In genomic region chr4:152620218-152620617, GRCh38 we compare ENCODE assay signal across 1 cellular context.
TF ChIP-seq lines count a peak whose summit lies in the region.

No MANE protein-coding gene starts in this region.

TF ChIP-seq in K562, 482 proteins besides CTCF, POLR2A, EP300 and RAD21 (continued from another document):
- TF ChIP-seq HMBOX1 (IDR thresholded peaks at IDR 0.05) = peak; percentile 51; the same call in 1 of the 2 replicates
- TF ChIP-seq TEAD4 (IDR thresholded peaks at IDR 0.05; ENCODE audit: low read length) = 0 out of 2 replicates have a peak, but pooled peaks have one; percentile 11
- no peak for TF ChIP-seq TEAD4 (CRISPR knock-in tag; IDR thresholded peaks at IDR 0.05; ENCODE audit: borderline replicate concordance)
- TF ChIP-seq CBFA2T2 (conservative IDR thresholded peaks at IDR 0.05) = 0 out of 2 replicates have a peak, but pooled peaks have one; percentile 32
- TF ChIP-seq CBFA2T3 (IDR thresholded peaks at IDR 0.05) = peak; percentile 55
- peak; percentile 39; the same call in 1 of the 2 replicates for TF ChIP-seq TCF3 (CRISPR knock-in tag; IDR thresholded peaks at IDR 0.05)
- TF ChIP-seq PTRF (tag; IDR thresholded peaks at IDR 0.05) = no peak
